ENCODE assay signal across 8 cellular contexts in the genomic region with DNA sequence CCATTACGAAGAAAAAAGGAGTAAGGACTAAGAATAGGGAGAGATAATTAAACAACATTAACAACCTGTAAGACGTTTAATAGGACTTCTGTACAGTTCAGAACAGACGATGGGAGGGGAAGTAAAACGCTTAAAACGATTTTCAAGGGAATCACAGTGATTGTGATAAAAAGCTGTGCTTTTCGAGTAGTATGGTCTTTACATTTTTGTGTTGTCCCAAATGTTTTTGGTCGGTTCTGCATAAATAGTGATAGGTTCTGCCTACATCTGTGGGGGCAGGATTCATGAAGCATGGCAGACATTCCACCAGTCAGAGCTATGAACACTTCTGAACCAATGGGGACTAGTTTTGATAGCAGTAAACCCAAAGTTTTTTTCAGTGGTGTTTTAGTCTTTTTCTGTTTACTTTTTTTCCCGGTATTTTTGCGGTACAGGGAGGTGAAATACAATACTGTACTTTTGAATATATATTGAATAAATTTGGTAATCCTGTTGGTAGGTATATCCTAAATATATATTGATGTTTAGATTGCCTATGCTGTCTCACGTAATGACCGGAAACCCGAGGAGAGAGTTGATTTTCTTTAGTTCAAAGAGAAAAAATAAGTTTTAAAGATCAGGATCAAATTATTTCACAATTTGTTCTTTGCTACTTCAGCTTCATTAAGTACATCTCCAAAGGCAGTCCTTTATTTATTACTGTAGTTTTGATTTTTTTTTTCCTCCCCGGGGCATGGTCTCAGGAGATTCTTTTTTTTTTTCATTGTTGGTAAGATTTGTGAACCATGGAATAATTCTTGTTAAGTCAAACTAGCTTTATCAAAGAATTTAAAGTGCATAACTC. TPM values are rescaled to one million over a fixed set of nuclear protein-coding genes. Genes with fewer than 3 reads are reported as not detected.
DNase-seq lines count a peak whose midpoint lies in the region; TF ChIP-seq lines count a peak whose summit lies in the region.

No MANE protein-coding gene starts in this region.

- peak overlapping the region; percentile 99 to 100 (median 99) for H3K27ac Mint-ChIP-seq in nephron

- H3K36me3 Mint-ChIP-seq in nephron (ENCODE audit: low read depth), result peaks cover 23% of the 10 kb centered on the region

- TF ChIP-seq CTCF in WERI-Rb-1 (IDR thresholded peaks at IDR 0.05; ENCODE audit: low read depth, low read length) (no peak), nephron (IDR thresholded peaks at IDR 0.05; ENCODE audit: unreplicated experiment in 3 of 3) (no peak)

- H3K36me3 ChIP-seq in WERI-Rb-1, result peaks cover 10% of the 10 kb centered on the region; the same call in 1 of the 2 replicates

- no peaks in the 10 kb centered on the region for H3K9me3 ChIP-seq in WERI-Rb-1 (ENCODE audit: severe bottlenecking)

- H3K27ac ChIP-seq in WERI-Rb-1, result peak overlapping the region; percentile 99

- peak overlapping the region; percentile 97 to 98 (median 97) for H3K4me3 Mint-ChIP-seq in nephron

- peak; percentile 68 for TF ChIP-seq POLR2A in erythroblast (IDR thresholded peaks at IDR 0.05; ENCODE audit: low read length)

- no peaks in the 10 kb centered on the region for H3K27me3 ChIP-seq in WERI-Rb-1 (ENCODE audit: insufficient read depth, low read depth, severe bottlenecking)

- H3K27me3 Mint-ChIP-seq in nephron (ENCODE audit: low read depth), result no peaks in the 10 kb centered on the region

- no peaks in the 10 kb centered on the region for H3K9me3 Mint-ChIP-seq in nephron

- intact Hi-C loops in posterior cingulate gyrus (cut with DNase I), result loop anchor here (5.0 to 10.0 kb wide), 4 partner anchors 110 to 303 kb away; a partner anchor contains a TSS

- DNase-seq in stimulated activated CD4-positive, alpha-beta T cell treated with anti-CD3 and anti-CD28 coated beads, Interleukin-12 subunit alpha, Interleukin-12 subunit beta, amount 100 ng/mL, for 48 hours (ENCODE audit: low read depth in 2 of 3, low spot score in 1 of 3), result peak in 2 of 3 donors; percentile 5 to 18
- no peak for DNase-seq in stimulated activated CD4-positive, alpha-beta T cell treated with anti-CD3 and anti-CD28 coated beads, Interleukin-12 subunit alpha, Interleukin-12 subunit beta, amount 100 ng/mL, for 4 hours
- DNase-seq in HT1080 (ENCODE audit: low read depth) (peak; percentile 65), WERI-Rb-1 (no peak), erythroblast (lab: John Stamatoyannopoulos, UW) (peak; percentile 76 to 80), NCI-H128 (lab: John Stamatoyannopoulos, UW; ENCODE audit: unreplicated experiment) (no peak), posterior cingulate gyrus (no peak)

- H3K4me1 Mint-ChIP-seq in nephron, result peaks cover 44% of the 10 kb centered on the region

- H3K4me3 ChIP-seq in WERI-Rb-1 (ENCODE audit: low read depth, low read length), result peak overlapping the region; percentile 69

RNA-seq across cellular contexts. Expression of a gene that starts 1.3 kb away (rescaled TPM):
- total RNA-seq in HT1080 (2014; rRNA removed; shearing (Covaris generic)), result 36.9 and 39.7 TPM in 2 replicates
- polyA plus RNA-seq in HT1080 (2015; cell fraction: cytosol; rRNA removed), result 35.4 and 49.2 TPM in 2 replicates
- 78.3 and 86.1 TPM in 2 replicates for polyA plus RNA-seq in HT1080 (2015; cell fraction: nucleus; rRNA removed)

Comparison
In these comparisons a context has a peak if more than half of its experiments do, and no peak if none do; other contexts are left out.
1. DNase-seq: peak in stimulated activated CD4-positive, alpha-beta T cell treated with anti-CD3 and anti-CD28 coated beads, Interleukin-12 subunit alpha, Interleukin-12 subunit beta, amount 100 ng/mL, for 48 hours (2 of 3), HT1080 (single experiment) and erythroblast (2 of 2); none in stimulated activated CD4-positive, alpha-beta T cell treated with anti-CD3 and anti-CD28 coated beads, Interleukin-12 subunit alpha, Interleukin-12 subunit beta, amount 100 ng/mL, for 4 hours (single experiment), WERI-Rb-1 (single experiment), NCI-H128 (single experiment) and posterior cingulate gyrus (0 of 10).